ENCODE assay signal across 29 cellular contexts in the genomic region with DNA sequence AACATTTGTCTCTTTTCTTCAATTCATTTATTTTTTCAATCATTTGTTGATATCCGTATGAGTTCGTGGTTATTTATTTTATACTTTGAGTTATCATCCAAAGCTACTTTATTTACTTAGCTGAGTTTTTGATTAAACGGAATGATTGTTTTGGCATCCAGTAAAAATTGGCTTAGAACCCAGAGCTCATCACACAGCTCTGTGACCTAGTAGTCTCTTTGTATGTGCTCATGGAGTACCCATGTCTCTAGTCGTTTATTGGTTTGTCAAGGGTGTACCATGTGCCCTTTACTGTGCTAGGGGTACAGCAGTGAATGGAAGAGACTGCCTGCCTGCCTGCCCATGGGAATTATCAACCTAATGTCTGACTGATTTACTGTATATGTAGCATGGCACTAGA.
"Had no signal": no experiment of that assay in that cellular context is flagged by ENCODE, and none has a peak within 500 bp of the region (broad histone marks: within the 10 kb centered on the region; RNA-seq: fewer than 3 reads in every experiment).

No MANE protein-coding gene starts in this region.

- H3K4me3 Mint-ChIP-seq: naive thymus-derived CD4-positive, alpha-beta T cell; natural killer cell; nephron; neural progenitor cell; stimulated activated effector memory CD8-positive, alpha-beta T cell treated with anti-CD3 and anti-CD28 coated beads, Interleukin-12 subunit alpha, Interleukin-12 subunit beta, amount 100 ng/mL, for 72 hours; stimulated activated naive B cell treated with anti-CD40 and anti-IgM and Interleukin-4, amounts not matched to agents 10 μg/mL and 1 μg/mL and 100 μg/mL, for 72 hours; stimulated activated naive CD8-positive, alpha-beta T cell treated with anti-CD3 and anti-CD28 coated beads, Interleukin-15, Interleukin-2, amounts not matched to agents 100 ng/mL and 50 ng/mL, for 24 hours had no signal

- H2AFZ ChIP-seq: neural progenitor cell, parathyroid adenoma had no signal

- H3K27me3 Mint-ChIP-seq: progenitor cell of endocrine pancreas had no signal

- ATAC-seq: naive thymus-derived CD4-positive, alpha-beta T cell; natural killer cell; psoas muscle; right cardiac atrium; stimulated activated effector memory CD8-positive, alpha-beta T cell treated with anti-CD3 and anti-CD28 coated beads, Interleukin-12 subunit alpha, Interleukin-12 subunit beta, amount 100 ng/mL, for 72 hours; stimulated activated naive B cell treated with anti-CD40 and anti-IgM and Interleukin-4, amounts not matched to agents 10 μg/mL and 1 μg/mL and 100 μg/mL, for 72 hours had no signal

- H3K4me1 Mint-ChIP-seq: naive thymus-derived CD4-positive, alpha-beta T cell; natural killer cell; neural progenitor cell; stimulated activated effector memory CD8-positive, alpha-beta T cell treated with anti-CD3 and anti-CD28 coated beads, Interleukin-12 subunit alpha, Interleukin-12 subunit beta, amount 100 ng/mL, for 72 hours; stimulated activated naive B cell treated with anti-CD40 and anti-IgM and Interleukin-4, amounts not matched to agents 10 μg/mL and 1 μg/mL and 100 μg/mL, for 72 hours had no signal

- H3K4me3 ChIP-seq: neural progenitor cell, ovary, psoas muscle, sigmoid colon, stomach, thoracic aorta, thyroid gland, tibial nerve, upper lobe of left lung, vagina had no signal

- H3K27ac ChIP-seq: neural progenitor cell, ovary, parathyroid adenoma, psoas muscle, sigmoid colon, stomach, thoracic aorta, thyroid gland, tibial nerve, upper lobe of left lung, vagina had no signal

- H3K27me3 ChIP-seq: neural progenitor cell, ovary, sigmoid colon, stomach, thyroid gland, tibial nerve, upper lobe of left lung, vagina had no signal

- H3K36me3 ChIP-seq: neural progenitor cell, ovary, sigmoid colon, stomach, thoracic aorta, thyroid gland, tibial nerve, upper lobe of left lung, vagina had no signal

- H3K9me3 Mint-ChIP-seq: naive thymus-derived CD4-positive, alpha-beta T cell; natural killer cell; neural progenitor cell; stimulated activated effector memory CD8-positive, alpha-beta T cell treated with anti-CD3 and anti-CD28 coated beads, Interleukin-12 subunit alpha, Interleukin-12 subunit beta, amount 100 ng/mL, for 72 hours; stimulated activated naive B cell treated with anti-CD40 and anti-IgM and Interleukin-4, amounts not matched to agents 10 μg/mL and 1 μg/mL and 100 μg/mL, for 72 hours; stimulated activated naive CD8-positive, alpha-beta T cell treated with anti-CD3 and anti-CD28 coated beads, Interleukin-15, Interleukin-2, amounts not matched to agents 100 ng/mL and 50 ng/mL, for 24 hours had no signal

- DNase-seq: naive thymus-derived CD4-positive, alpha-beta T cell; natural killer cell; occipital lobe; ovary; posterior cingulate gyrus; psoas muscle; right cardiac atrium; sigmoid colon; small intestine; stimulated activated CD4-positive, alpha-beta T cell treated with anti-CD3 and anti-CD28 coated beads, Interleukin-15, amount 100 ng/mL, for 24 hours; stimulated activated CD4-positive, alpha-beta T cell treated with anti-CD3 and anti-CD28 coated beads, Interleukin-2, amount 100 ng/mL, for 24 hours; stimulated activated CD4-positive, alpha-beta T cell treated with anti-CD3 and anti-CD28 coated beads, Interleukin-2, amount 100 ng/mL, for 48 hours; stimulated activated CD4-positive, alpha-beta T cell treated with anti-CD3 and anti-CD28 coated beads, Interleukin-4, amount 100 ng/mL, for 24 hours; stimulated activated naive B cell treated with anti-CD40 and anti-IgM and Interleukin-4, amounts not matched to agents 10 μg/mL and 1 μg/mL and 100 μg/mL, for 72 hours; stimulated activated naive CD4-positive, alpha-beta T cell treated with Interleukin-2 at 50 U/mL for 16 hours; stomach; thyroid gland; trophoblast cell; upper lobe of left lung had no signal

- H3K9ac ChIP-seq: neural progenitor cell, parathyroid adenoma had no signal

- H3K4me2 ChIP-seq: neural progenitor cell had no signal

- H3K9me3 ChIP-seq: ovary, psoas muscle, sigmoid colon, stomach, thoracic aorta, thyroid gland, upper lobe of left lung, vagina had no signal

- H3K79me2 ChIP-seq: parathyroid adenoma had no signal

- H3K36me3 Mint-ChIP-seq: naive thymus-derived CD4-positive, alpha-beta T cell; natural killer cell; neural progenitor cell; stimulated activated effector memory CD8-positive, alpha-beta T cell treated with anti-CD3 and anti-CD28 coated beads, Interleukin-12 subunit alpha, Interleukin-12 subunit beta, amount 100 ng/mL, for 72 hours; stimulated activated naive B cell treated with anti-CD40 and anti-IgM and Interleukin-4, amounts not matched to agents 10 μg/mL and 1 μg/mL and 100 μg/mL, for 72 hours had no signal

- H3K4me1 ChIP-seq: neural progenitor cell, parathyroid adenoma, psoas muscle, sigmoid colon, stomach, thyroid gland, tibial nerve, upper lobe of left lung, vagina had no signal

- H3K27ac Mint-ChIP-seq: naive thymus-derived CD4-positive, alpha-beta T cell; natural killer cell; neural progenitor cell; progenitor cell of endocrine pancreas; stimulated activated effector memory CD8-positive, alpha-beta T cell treated with anti-CD3 and anti-CD28 coated beads, Interleukin-12 subunit alpha, Interleukin-12 subunit beta, amount 100 ng/mL, for 72 hours; stimulated activated naive B cell treated with anti-CD40 and anti-IgM and Interleukin-4, amounts not matched to agents 10 μg/mL and 1 μg/mL and 100 μg/mL, for 72 hours; stimulated activated naive CD8-positive, alpha-beta T cell treated with anti-CD3 and anti-CD28 coated beads, Interleukin-15, Interleukin-2, amounts not matched to agents 100 ng/mL and 50 ng/mL, for 24 hours had no signal

- FAIRE-seq: small intestine, urothelium cell line had no signal
